Comparison of ENCODE assay signal across 24 cellular contexts in the genomic region with DNA sequence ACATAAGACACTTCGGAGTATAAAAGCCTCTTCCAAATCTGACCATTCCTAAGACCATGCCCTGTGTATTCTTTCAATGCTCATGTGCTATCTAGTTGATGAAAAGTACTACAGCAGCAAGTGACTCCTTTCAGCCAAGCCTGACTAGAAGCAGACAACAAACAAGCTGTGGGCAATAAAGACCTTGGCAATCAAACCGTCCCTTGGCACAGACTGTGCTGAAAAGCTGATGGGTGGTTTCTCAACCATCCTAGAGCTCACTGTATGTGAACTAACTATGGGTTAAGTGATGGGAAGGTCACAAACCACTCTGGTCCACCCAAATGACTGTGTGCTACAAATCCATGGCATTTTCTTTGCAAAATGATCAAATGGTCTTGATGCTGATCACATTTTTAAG.
DNase-seq lines count a peak whose midpoint lies in the region; ATAC-seq, FAIRE-seq and TF ChIP-seq lines count a peak whose summit lies in the region.
"Had no signal": no experiment of that assay in that cellular context is flagged by ENCODE, and none has a peak within 500 bp of the region (broad histone marks: within the 10 kb centered on the region; RNA-seq: fewer than 3 reads in every experiment).

No MANE protein-coding gene starts in this region.

- H3K4me3 ChIP-seq in right atrium auricular region = no peak overlapping the region
- H3K4me3 ChIP-seq: SK-N-MC had no signal

- DNase-seq in left ventricle myocardium superior (no peak), right atrium auricular region (ENCODE audit: low spot score) (no peak), GM12891 (ENCODE audit: insufficient read length, low spot score) (no peak), glomerular visceral epithelial cell (ENCODE audit: extremely low spot score) (no peak)
- DNase-seq in stimulated activated effector memory CD8-positive, alpha-beta T cell treated with anti-CD3 and anti-CD28 coated beads, Interleukin-12 subunit alpha, Interleukin-12 subunit beta, amount 100 ng/mL, for 72 hours (ENCODE audit: low spot score in 2 of 2) = no peak
- DNase-seq: C1 segment of cervical spinal cord, DMS153, DND-41, GOT3, HCEC 1CT, NCI-H1092, NCI-H1417 treated with DMSO at 0.1 percent for 48 hours, NCI-H1694 treated with DMSO at 0.1 percent for 48 hours, NCI-H2081, NCI-H2227 treated with DMSO at 0.1 percent for 48 hours, NCI-H510A, NCI-H69, SIG-M5 had no signal

- ATAC-seq in left ventricle myocardium superior (peak; percentile 42), GM21717 (IDR thresholded peaks at IDR 0.05; ENCODE audit: unreplicated experiment) (no peak)
- ATAC-seq in activated T-helper 17 cell treated with anti-CD3 and anti-CD28 coated beads, Interleukin-2, amount 50 U/mL, for 72 hours (replicated peaks) = no peak
- no peak for ATAC-seq in stimulated activated effector memory CD8-positive, alpha-beta T cell treated with anti-CD3 and anti-CD28 coated beads, Interleukin-12 subunit alpha, Interleukin-12 subunit beta, amount 100 ng/mL, for 72 hours
- ATAC-seq: Panc1 had no signal

- H3K27me3 Mint-ChIP-seq in activated T-helper 17 cell treated with anti-CD3 and anti-CD28 coated beads, Interleukin-2, amount 50 U/mL, for 72 hours = no peaks in the 10 kb centered on the region
- H3K27me3 Mint-ChIP-seq: IgD-negative memory B cell had no signal

- H3K27ac Mint-ChIP-seq in activated T-helper 17 cell treated with anti-CD3 and anti-CD28 coated beads, Interleukin-2, amount 50 U/mL, for 72 hours = peak overlapping the region; percentile 95
- H3K27ac Mint-ChIP-seq in stimulated activated effector memory CD8-positive, alpha-beta T cell treated with anti-CD3 and anti-CD28 coated beads, Interleukin-12 subunit alpha, Interleukin-12 subunit beta, amount 100 ng/mL, for 72 hours = peak overlapping the region; percentile 71

- no peak for TF ChIP-seq CTCF in right atrium auricular region (IDR thresholded peaks at IDR 0.05)

- peak; percentile 41 for FAIRE-seq in GM12891 (lab: Jason Lieb, UNC)

- H3K36me3 Mint-ChIP-seq in activated T-helper 17 cell treated with anti-CD3 and anti-CD28 coated beads, Interleukin-2, amount 50 U/mL, for 72 hours (ENCODE audit: low read depth) = peaks cover 96% of the 10 kb centered on the region
- H3K36me3 Mint-ChIP-seq in stimulated activated effector memory CD8-positive, alpha-beta T cell treated with anti-CD3 and anti-CD28 coated beads, Interleukin-12 subunit alpha, Interleukin-12 subunit beta, amount 100 ng/mL, for 72 hours = peaks cover 78% of the 10 kb centered on the region

- no peaks in the 10 kb centered on the region for H3K4me1 ChIP-seq in right atrium auricular region

- TF ChIP-seq POLR2A in GM12891 (IDR thresholded peaks at IDR 0.05; ENCODE audit: low read depth, low read length) = no peak

- H3K4me3 Mint-ChIP-seq in activated T-helper 17 cell treated with anti-CD3 and anti-CD28 coated beads, Interleukin-2, amount 50 U/mL, for 72 hours = peak overlapping the region; percentile 77
- no peak overlapping the region for H3K4me3 Mint-ChIP-seq in stimulated activated effector memory CD8-positive, alpha-beta T cell treated with anti-CD3 and anti-CD28 coated beads, Interleukin-12 subunit alpha, Interleukin-12 subunit beta, amount 100 ng/mL, for 72 hours

- H3K27ac ChIP-seq in right atrium auricular region = no peak overlapping the region
- H3K27ac ChIP-seq: RWPE1, SK-N-MC had no signal

- no peaks in the 10 kb centered on the region for H3K9me3 Mint-ChIP-seq in activated T-helper 17 cell treated with anti-CD3 and anti-CD28 coated beads, Interleukin-2, amount 50 U/mL, for 72 hours
- H3K9me3 Mint-ChIP-seq in stimulated activated effector memory CD8-positive, alpha-beta T cell treated with anti-CD3 and anti-CD28 coated beads, Interleukin-12 subunit alpha, Interleukin-12 subunit beta, amount 100 ng/mL, for 72 hours = peaks cover 3% of the 10 kb centered on the region

- peaks cover 27% of the 10 kb centered on the region for H3K36me3 ChIP-seq in right atrium auricular region

- intact Hi-C loops in left ventricle myocardium superior (cut with micrococcal nuclease) = loop anchor here (10.0 kb wide), 1 partner anchor 72 kb away; no protein-coding TSS in a partner anchor

- H3K4me1 Mint-ChIP-seq in activated T-helper 17 cell treated with anti-CD3 and anti-CD28 coated beads, Interleukin-2, amount 50 U/mL, for 72 hours = peaks cover 23% of the 10 kb centered on the region
- H3K4me1 Mint-ChIP-seq in stimulated activated effector memory CD8-positive, alpha-beta T cell treated with anti-CD3 and anti-CD28 coated beads, Interleukin-12 subunit alpha, Interleukin-12 subunit beta, amount 100 ng/mL, for 72 hours = peaks cover 21% of the 10 kb centered on the region

- H3K9me3 ChIP-seq in right atrium auricular region = no peaks in the 10 kb centered on the region

- no peaks in the 10 kb centered on the region for H3K27me3 ChIP-seq in right atrium auricular region

TF ChIP-seq in GM12891, 5 proteins besides CTCF, POLR2A, EP300 and RAD21:
- TF ChIP-seq TAF1 (IDR thresholded peaks at IDR 0.05; ENCODE audit: low read depth, low read length) (no peak), PAX5 (IDR thresholded peaks at IDR 0.05; ENCODE audit: insufficient read depth, low read length, severe bottlenecking) (no peak), POU2F2 (IDR thresholded peaks at IDR 0.05; ENCODE audit: low read depth, low read length) (no peak), SPI1 (IDR thresholded peaks at IDR 0.05; ENCODE audit: low read depth, low read length) (no peak), POLR2AphosphoS5 (IDR thresholded peaks at IDR 0.05; ENCODE audit: low read depth, low read length) (no peak)
